ENCODE assay signal across 8 cellular contexts in the genomic region with DNA sequence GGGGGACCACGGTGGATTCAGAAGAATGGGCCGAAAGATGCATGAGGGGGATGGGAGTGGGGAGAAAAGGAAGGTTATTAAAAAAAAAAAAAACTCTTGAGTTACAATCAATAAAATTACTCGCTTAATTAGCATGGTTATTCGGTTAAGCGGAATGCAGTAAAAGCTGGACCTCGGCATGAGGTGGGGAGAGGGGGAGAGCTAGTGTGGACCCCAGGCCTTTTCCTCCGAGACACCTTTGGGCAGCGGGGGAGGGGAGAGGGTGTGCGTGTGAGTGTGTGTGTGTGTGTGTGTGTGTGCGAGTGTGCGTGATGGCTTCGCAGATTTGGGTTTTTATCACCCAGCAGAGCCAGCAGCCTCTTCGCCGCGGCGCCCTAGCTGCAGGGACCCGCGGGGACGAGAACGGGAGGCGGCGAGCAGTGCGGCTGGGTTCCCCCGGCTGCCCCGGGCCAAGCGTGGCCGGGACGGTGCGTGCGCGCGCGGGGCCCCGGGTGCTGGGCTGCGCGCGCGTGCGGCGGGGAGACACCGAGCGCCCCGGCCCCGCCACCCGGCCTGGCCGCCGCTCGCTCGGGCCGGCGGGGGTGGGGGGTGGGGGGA. TPM values are rescaled to one million over a fixed set of nuclear protein-coding genes. Genes with fewer than 3 reads are reported as not detected.
DNase-seq lines count a peak whose midpoint lies in the region; ATAC-seq, FAIRE-seq and TF ChIP-seq lines count a peak whose summit lies in the region.

No MANE protein-coding gene starts in this region.

- intact Hi-C loops in mucosa of descending colon (cut with DNase I, micrococcal nuclease) = loop anchor here in 1 of 2 donors (10.0 kb wide), 1 partner anchor 116 kb away; the partner anchor contains the start of gene ACTG1

- H3K79me2 ChIP-seq in ACC112 (ENCODE audit: control insufficient read depth, insufficient read depth, low read length, unreplicated experiment) = peaks cover 67% of the 10 kb centered on the region

- H3K9ac ChIP-seq in HUES6 (ENCODE audit: low read length) = peak overlapping the region; percentile 98

- H3K9me3 ChIP-seq in HUES6 (ENCODE audit: control insufficient read depth, insufficient read depth, low read depth, low read length) = no peaks in the 10 kb centered on the region
- H3K9me3 ChIP-seq in mucosa of descending colon = no peaks in the 10 kb centered on the region

- no peak for ATAC-seq in mucosa of descending colon
- ATAC-seq in GM21528 (IDR thresholded peaks at IDR 0.05; ENCODE audit: low FRiP score, unreplicated experiment) = no peak

- no peaks in the 10 kb centered on the region for H3K36me3 ChIP-seq in ACC112 (ENCODE audit: insufficient read depth, low read length)
- H3K36me3 ChIP-seq in HUES6 (ENCODE audit: control insufficient read depth, insufficient read depth, low read length) = no peaks in the 10 kb centered on the region
- no peaks in the 10 kb centered on the region for H3K36me3 ChIP-seq in bronchial epithelial cell (ENCODE audit: control insufficient read depth, insufficient read depth, low read length)
- no peaks in the 10 kb centered on the region for H3K36me3 ChIP-seq in mucosa of descending colon (ENCODE audit: low read depth)

- H3K27me3 ChIP-seq in ACC112 (ENCODE audit: insufficient read depth, low read length) = no peaks in the 10 kb centered on the region
- peaks cover 42% of the 10 kb centered on the region for H3K27me3 ChIP-seq in HUES6 (ENCODE audit: control insufficient read depth, insufficient read depth, low read length)
- no peaks in the 10 kb centered on the region for H3K27me3 ChIP-seq in bronchial epithelial cell (ENCODE audit: control insufficient read depth, insufficient read depth, low read length)

- DNase-seq in bronchial epithelial cell (ENCODE audit: low read depth) (no peak), mucosa of descending colon (peak in 1 of 3 donors; percentile 59), NCI-H2171 (lab: John Stamatoyannopoulos, UW) (no peak), COLO829 (ENCODE audit: low spot score) (no peak)
- no peak for DNase-seq in activated CD4-positive, CD25-positive, alpha-beta regulatory T cell treated with anti-CD3 and anti-CD28 coated beads, Interleukin-2, amount 50 U/mL, for 72 hours

- H3K4me3 ChIP-seq in ACC112 (ENCODE audit: low read depth, low read length) (peak overlapping the region; percentile 87), HUES6 (ENCODE audit: low read depth, low read length) (peak overlapping the region; percentile 58), bronchial epithelial cell (ENCODE audit: low read depth, low read length) (peak overlapping the region; percentile 62), mucosa of descending colon (peak overlapping the region; percentile 46)

- FAIRE-seq in bronchial epithelial cell (lab: Jason Lieb, UNC) = no peak

- no peak overlapping the region for H2AFZ ChIP-seq in ACC112 (ENCODE audit: low read length, unreplicated experiment)

- peaks cover 43% of the 10 kb centered on the region for H3K4me1 ChIP-seq in ACC112 (ENCODE audit: control insufficient read depth, insufficient read depth, low read length, unreplicated experiment)
- H3K4me1 ChIP-seq in HUES6 (ENCODE audit: control insufficient read depth, insufficient read depth, low read length) = peaks cover 46% of the 10 kb centered on the region
- peaks cover 38% of the 10 kb centered on the region for H3K4me1 ChIP-seq in mucosa of descending colon (ENCODE audit: low read depth)

- H3K27ac ChIP-seq in ACC112 (ENCODE audit: low read depth, low read length) (peak overlapping the region; percentile 80), HUES6 (ENCODE audit: low read depth, low read length) (peak overlapping the region; percentile 22; the same call in 1 of the 2 replicates)

- TF ChIP-seq CTCF in bronchial epithelial cell (IDR thresholded peaks at IDR 0.05; ENCODE audit: insufficient read depth, low read length, severe bottlenecking) = no peak
- TF ChIP-seq CTCF in mucosa of descending colon (IDR thresholded peaks at IDR 0.05) = no peak

RNA-seq across cellular contexts. Expression of gene BAHCC1, which starts 3.7 kb away (rescaled TPM):
- total RNA-seq in bronchial epithelial cell = 0.79 and 1.8 TPM in 2 replicates
- total RNA-seq in mucosa of descending colon = 10 to 100 TPM; 14.0 to 27.4 (median 16.5) TPM
